ENCODE assay signal across 13 cellular contexts in genomic region chr9:105264380-105264779, GRCh38. TPM values are rescaled to one million over a fixed set of nuclear protein-coding genes. Genes with fewer than 3 reads are reported as not detected.
DNase-seq lines count a peak whose midpoint lies in the region; ATAC-seq and TF ChIP-seq lines count a peak whose summit lies in the region.
"Had no signal": no experiment of that assay in that cellular context is flagged by ENCODE, and none has a peak within 500 bp of the region (broad histone marks: within the 10 kb centered on the region; RNA-seq: fewer than 3 reads in every experiment).

No MANE protein-coding gene starts in this region.

- peaks cover 31% of the 10 kb centered on the region for H3K4me1 Mint-ChIP-seq in WTC11

- H3K9me3 Mint-ChIP-seq in WTC11 = no peaks in the 10 kb centered on the region
- H3K9me3 Mint-ChIP-seq: stimulated activated effector memory CD8-positive, alpha-beta T cell treated with anti-CD3 and anti-CD28 coated beads, Interleukin-12 subunit alpha, Interleukin-12 subunit beta, amount 100 ng/mL, for 72 hours had no signal

- no peaks in the 10 kb centered on the region for H3K27me3 Mint-ChIP-seq in WTC11 (ENCODE audit: low read depth)

- intact Hi-C loops in left colon (cut with DNase I, micrococcal nuclease) (no loop called here), posterior cingulate gyrus (cut with DNase I) (no loop called here)

- no peak overlapping the region for H3K4me3 Mint-ChIP-seq in WTC11
- H3K4me3 Mint-ChIP-seq: stimulated activated effector memory CD8-positive, alpha-beta T cell treated with anti-CD3 and anti-CD28 coated beads, Interleukin-12 subunit alpha, Interleukin-12 subunit beta, amount 100 ng/mL, for 72 hours had no signal

- peak; percentile 11 for DNase-seq in NOMO-1 treated with DMSO at 0.1 percent for 48 hours (lab: John Stamatoyannopoulos, UW; ENCODE audit: unreplicated experiment)
- DNase-seq in NOMO-1 (lab: John Stamatoyannopoulos, UW; ENCODE audit: unreplicated experiment in 2 of 2) = no peak
- DNase-seq in WTC11 (ENCODE audit: low spot score) = no peak
- DNase-seq in left colon = no peak
- no peak for DNase-seq in UCSD-AML1 (lab: John Stamatoyannopoulos, UW; ENCODE audit: unreplicated experiment)
- DNase-seq in posterior cingulate gyrus = no peak
- no peak for DNase-seq in activated effector memory CD4-positive, alpha-beta T cell treated with anti-CD3 and anti-CD28 coated beads, Interleukin-2, amount 50 U/mL, for 16 hours
- DNase-seq: DMS 273 treated with DMSO at 0.1 percent for 48 hours, foreskin melanocyte, left ventricle myocardium inferior, NCI-H1694 treated with DMSO at 0.1 percent for 48 hours had no signal

- peak; percentile 43 for ATAC-seq in HG03095 (IDR thresholded peaks at IDR 0.05; ENCODE audit: unreplicated experiment)
- no peak for ATAC-seq in WTC11
- ATAC-seq in left colon = peak; percentile 49
- ATAC-seq: stimulated activated effector memory CD8-positive, alpha-beta T cell treated with anti-CD3 and anti-CD28 coated beads, Interleukin-12 subunit alpha, Interleukin-12 subunit beta, amount 100 ng/mL, for 72 hours had no signal

- CTCF ChIA-PET in WTC11 (lab: Charles Lee) = no interaction called here

- 0 out of 2 replicates have a peak overlapping the region, but pooled peaks have one; percentile 28 for H3K27ac Mint-ChIP-seq in WTC11
- H3K27ac Mint-ChIP-seq: stimulated activated effector memory CD8-positive, alpha-beta T cell treated with anti-CD3 and anti-CD28 coated beads, Interleukin-12 subunit alpha, Interleukin-12 subunit beta, amount 100 ng/mL, for 72 hours had no signal

- TF ChIP-seq CTCF in WTC11 (IDR thresholded peaks at IDR 0.05) = no peak

- POLR2A ChIA-PET in WTC11 (lab: Charles Lee) = no interaction called here

- no peaks in the 10 kb centered on the region for H3K36me3 Mint-ChIP-seq in WTC11
- H3K36me3 Mint-ChIP-seq: stimulated activated effector memory CD8-positive, alpha-beta T cell treated with anti-CD3 and anti-CD28 coated beads, Interleukin-12 subunit alpha, Interleukin-12 subunit beta, amount 100 ng/mL, for 72 hours had no signal

TF ChIP-seq in WTC11, 78 proteins besides CTCF, POLR2A, EP300 and RAD21:
- TF ChIP-seq E2F4 (CRISPR knock-in tag; IDR thresholded peaks at IDR 0.05; ENCODE audit: borderline replicate concordance, low read depth) (no peak), ZNF425 (CRISPR knock-in tag; conservative IDR thresholded peaks at IDR 0.05) (no peak), GTF2I (CRISPR knock-in tag; conservative IDR thresholded peaks at IDR 0.05) (no peak), JUN (CRISPR knock-in tag; IDR thresholded peaks at IDR 0.05) (no peak)

RNA-seq across cellular contexts. Expression of gene SLC44A1, which starts 19.9 kb away (rescaled TPM):
- total RNA-seq in WTC11 (2021) = 45.9 to 48.9 TPM (median 47.6 TPM) in 3 replicates
- 100 to 1,000 TPM; 147 to 157 TPM for total RNA-seq in left colon
